In genomic region chr1:56502700-56503245, GRCh38 we compare ENCODE assay signal across 20 cellular contexts.
DNase-seq lines count a peak whose midpoint lies in the region; ATAC-seq and TF ChIP-seq lines count a peak whose summit lies in the region.
"Had no signal": no experiment of that assay in that cellular context is flagged by ENCODE, and none has a peak within 500 bp of the region (broad histone marks: within the 10 kb centered on the region; RNA-seq: fewer than 3 reads in every experiment).

No MANE protein-coding gene starts in this region.

- peaks cover 31% of the 10 kb centered on the region for H3K79me2 ChIP-seq in fibroblast of lung (ENCODE audit: control insufficient read depth, insufficient read depth, low read length)
- peaks cover 49% of the 10 kb centered on the region for H3K79me2 ChIP-seq in osteoblast (ENCODE audit: insufficient read depth, low read length)

- H4K20me1 ChIP-seq in fibroblast of lung (ENCODE audit: control insufficient read depth, extremely low read depth, insufficient read depth, low read length) (no peaks in the 10 kb centered on the region), osteoblast (ENCODE audit: insufficient read depth, low read length) (peaks cover 7% of the 10 kb centered on the region)

- H2AFZ ChIP-seq in fibroblast of lung (ENCODE audit: low read length) (no peak overlapping the region), osteoblast (ENCODE audit: low read length) (no peak overlapping the region)

- H3K27me3 ChIP-seq in fibroblast of lung (ENCODE audit: control insufficient read depth, insufficient read depth, low read length) (no peaks in the 10 kb centered on the region), osteoblast (ENCODE audit: insufficient read depth, low read length) (no peaks in the 10 kb centered on the region)
- H3K27me3 ChIP-seq: gastroesophageal sphincter, sigmoid colon had no signal

- no peaks in the 10 kb centered on the region for H3K9me3 ChIP-seq in fibroblast of lung (ENCODE audit: control insufficient read depth, insufficient read depth, low read depth, low read length)
- H3K9me3 ChIP-seq in osteoblast (ENCODE audit: low read depth, low read length), result no peaks in the 10 kb centered on the region
- no peaks in the 10 kb centered on the region for H3K9me3 ChIP-seq in mucosa of descending colon
- H3K9me3 ChIP-seq: gastroesophageal sphincter, sigmoid colon had no signal

- TF ChIP-seq CTCF in fibroblast of lung (conservative IDR thresholded peaks at IDR 0.05 in 1 of 2, IDR thresholded peaks at IDR 0.05 in 1 of 2; ENCODE audit: low read depth in 1 of 2, low read length in 2 of 2) (no peak), osteoblast (IDR thresholded peaks at IDR 0.05; ENCODE audit: extremely low read depth, low read depth, low read length) (peak; percentile 6), mucosa of descending colon (IDR thresholded peaks at IDR 0.05) (no peak), GM10266 (IDR thresholded peaks at IDR 0.05; ENCODE audit: control insufficient read depth, insufficient read depth, low read depth, missing control alignments) (no peak)

- H3K4me3 ChIP-seq in fibroblast of lung (replicated peaks in 1 of 4; ENCODE audit: control extremely low read depth in 1 of 4, insufficient read depth in 1 of 4, low read depth in 3 of 4, low read length in 4 of 4) (no peak overlapping the region), osteoblast (ENCODE audit: insufficient read depth, low read length) (no peak overlapping the region), mucosa of descending colon (no peak overlapping the region)
- H3K4me3 ChIP-seq: gastroesophageal sphincter, sigmoid colon had no signal

- ATAC-seq in mucosa of descending colon, result no peak
- ATAC-seq in GM18867 (IDR thresholded peaks at IDR 0.05; ENCODE audit: unreplicated experiment), result no peak
- ATAC-seq: gastroesophageal sphincter, HCT116 had no signal

- H3K4me2 ChIP-seq in fibroblast of lung (ENCODE audit: extremely low read depth, insufficient read depth, low read length) (no peak overlapping the region), osteoblast (ENCODE audit: insufficient read depth, low read length) (no peak overlapping the region)

- H3K27ac ChIP-seq in fibroblast of lung (ENCODE audit: insufficient read depth, low read length) (no peak overlapping the region), osteoblast (ENCODE audit: low read depth, low read length) (peak overlapping the region; percentile 36)
- H3K27ac ChIP-seq: gastroesophageal sphincter, sigmoid colon had no signal

- H3K9ac ChIP-seq in fibroblast of lung (ENCODE audit: insufficient read depth, low read length), result no peak overlapping the region

- H3K4me1 ChIP-seq in fibroblast of lung (ENCODE audit: control insufficient read depth, extremely low read depth, insufficient read depth, low read length), result peaks cover 4% of the 10 kb centered on the region
- peaks cover 11% of the 10 kb centered on the region for H3K4me1 ChIP-seq in osteoblast (ENCODE audit: insufficient read depth, low read length)
- peaks cover 6% of the 10 kb centered on the region for H3K4me1 ChIP-seq in mucosa of descending colon (ENCODE audit: low read depth)

- H3K36me3 ChIP-seq in fibroblast of lung (ENCODE audit: control insufficient read depth, insufficient read depth, low read length) (peaks cover 25% of the 10 kb centered on the region), osteoblast (ENCODE audit: insufficient read depth, low read length) (peaks cover 70% of the 10 kb centered on the region), mucosa of descending colon (ENCODE audit: low read depth) (no peaks in the 10 kb centered on the region)

- DNase-seq in DMS53 treated with DMSO at 0.1 percent for 48 hours (lab: John Stamatoyannopoulos, UW; ENCODE audit: unreplicated experiment) (peak; percentile 44), NOMO-1 treated with dmso at 0.1 percent for 144 hours (lab: John Stamatoyannopoulos, UW; ENCODE audit: unreplicated experiment) (peak; percentile 10), fibroblast of lung (ENCODE audit: low read depth in 2 of 2) (peak; percentile 54 to 76), osteoblast (ENCODE audit: insufficient read length, low spot score, missing footprints) (peak; percentile 85), mucosa of descending colon (no peak), GM10266 (ENCODE audit: extremely low spot score) (no peak), T-helper 1 cell (no peak)
- DNase-seq: activated CD4-positive, alpha-beta T cell treated with anti-CD3 and anti-CD28 coated beads, Interleukin-2, amount 10 ng/mL, durations not matched to agents 7 days and 5 days; activated T-cell treated with anti-CD3 and anti-CD28 coated beads, Interleukin-2, amount 50 U/mL, for 48 hours; aorta; CD4-positive, alpha-beta memory T cell; GDM1; kidney; naive B cell; NCI-H1092; NCI-H345; sigmoid colon had no signal

- intact Hi-C loops in mucosa of descending colon (cut with DNase I, micrococcal nuclease), result no loop called here

Comparison
In these comparisons a context has a peak if more than half of its experiments do, and no peak if none do; other contexts are left out.
1. DNase-seq: peak in DMS53 treated with DMSO at 0.1 percent for 48 hours (single experiment), NOMO-1 treated with dmso at 0.1 percent for 144 hours (single experiment), fibroblast of lung (2 of 2) and osteoblast (single experiment); none in mucosa of descending colon (0 of 3), GM10266 (single experiment) and T-helper 1 cell (0 of 5).